ENCODE assay signal across 18 cellular contexts in the genomic region with DNA sequence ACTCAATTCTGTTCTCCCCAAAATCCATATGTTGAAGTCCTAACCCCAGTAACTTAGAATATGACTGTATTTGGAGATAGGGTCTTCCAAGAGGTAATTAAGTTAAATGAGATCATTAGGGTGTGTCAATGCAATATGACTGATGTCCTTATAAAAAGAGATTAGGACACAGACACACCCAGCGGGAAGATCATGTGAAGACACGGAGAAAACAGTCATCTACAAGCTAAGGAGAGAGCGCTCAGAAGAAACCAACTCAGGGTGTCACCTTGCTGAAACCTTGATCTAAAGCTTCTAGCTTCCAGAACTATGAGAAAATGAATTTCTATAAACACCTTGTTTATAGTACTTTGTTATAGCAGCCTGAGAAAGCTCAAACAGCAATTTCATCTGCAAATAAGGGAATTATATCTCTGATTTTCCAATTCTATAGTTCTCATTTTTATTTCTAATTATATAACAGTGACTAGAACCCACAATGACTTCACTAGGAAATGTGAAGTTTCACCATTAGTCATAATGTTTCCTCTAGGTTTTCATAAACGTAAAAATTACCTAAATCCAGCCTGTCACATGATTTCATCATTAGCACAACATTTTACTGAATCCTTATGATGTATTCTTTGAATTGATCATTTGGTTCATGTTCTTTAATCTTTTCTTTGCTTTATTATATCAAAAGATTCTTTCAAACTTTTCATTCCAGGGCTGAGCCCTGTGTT.
A peak's percentile ranks its signal among the peaks of the same experiment; 100 is the strongest.
DNase-seq lines count a peak whose midpoint lies in the region; ATAC-seq, FAIRE-seq and TF ChIP-seq lines count a peak whose summit lies in the region.
"Had no signal": no experiment of that assay in that cellular context is flagged by ENCODE, and none has a peak within 500 bp of the region (broad histone marks: within the 10 kb centered on the region; RNA-seq: fewer than 3 reads in every experiment).

No MANE protein-coding gene starts in this region.

- peak overlapping the region; percentile 40 for H3K4me3 Mint-ChIP-seq in HFFc6
- no peak overlapping the region for H3K4me3 Mint-ChIP-seq in activated T-helper 17 cell treated with anti-CD3 and anti-CD28 coated beads, Interleukin-2, amount 50 U/mL, for 72 hours
- H3K4me3 Mint-ChIP-seq: activated naive CD4-positive, alpha-beta T cell treated with anti-CD3 and anti-CD28 coated beads for 36 hours; B cell; T-helper 1 cell treated with Interleukin-12 subunit alpha and Interleukin-12 subunit beta and Interleukin-4 antibody, amounts not matched to agents 30 μg/mL and 1 μg/mL, for 36 hours had no signal

- no peaks in the 10 kb centered on the region for H3K4me1 ChIP-seq in sigmoid colon
- 0 out of 4 replicates have a peak, but pooled peaks cover 0 to 5% of the 10 kb centered on the region in 2 experiments for H3K4me1 ChIP-seq in SK-N-SH (ENCODE audit: control insufficient read depth in 1 of 2, insufficient read depth in 2 of 2, low read depth in 1 of 2, low read length in 1 of 2)
- H3K4me1 ChIP-seq: psoas muscle had no signal

- no peak for FAIRE-seq in D721Med (lab: Jason Lieb, UNC)

- no peak for TF ChIP-seq POLR2A in sigmoid colon (IDR thresholded peaks at IDR 0.05)

- H3K4me3 ChIP-seq in sigmoid colon (no peak overlapping the region), SK-N-SH (ENCODE audit: low read depth in 2 of 2, low read length in 1 of 2) (no peak overlapping the region)
- H3K4me3 ChIP-seq: mucosa of descending colon, psoas muscle had no signal

- H3K9me2 ChIP-seq in SK-N-SH, result no peaks in the 10 kb centered on the region

- TF ChIP-seq CTCF in HFFc6 (IDR thresholded peaks at IDR 0.05) (no peak), sigmoid colon (IDR thresholded peaks at IDR 0.05) (no peak), D721Med (IDR thresholded peaks at IDR 0.05; ENCODE audit: insufficient read depth, missing control alignments) (no peak), SK-N-SH (IDR thresholded peaks at IDR 0.05) (no peak)

- CTCF ChIA-PET in SK-N-SH (lab: Yijun Ruan, JAX), result no interaction called here

- ATAC-seq in activated T-helper 17 cell treated with anti-CD3 and anti-CD28 coated beads, Interleukin-2, amount 50 U/mL, for 72 hours (replicated peaks), result peak; percentile 85
- ATAC-seq: mucosa of descending colon, Panc1, psoas muscle had no signal

- WGBS in sigmoid colon, 2 donors, result 67 to 78% methylated on average over 4 of the region's 4 CpGs
- 70% methylated on average over 4 of the region's 4 CpGs for WGBS in SK-N-SH (ENCODE audit: low lambda C conversion rate)

- H3K4me2 ChIP-seq in SK-N-SH, result no peak overlapping the region

- no peaks in the 10 kb centered on the region for H3K27me3 Mint-ChIP-seq in HFFc6 (ENCODE audit: insufficient read depth)
- H3K27me3 Mint-ChIP-seq in activated T-helper 17 cell treated with anti-CD3 and anti-CD28 coated beads, Interleukin-2, amount 50 U/mL, for 72 hours, result peaks cover 25% of the 10 kb centered on the region

- H3K9me3 Mint-ChIP-seq in HFFc6, result no peaks in the 10 kb centered on the region
- no peaks in the 10 kb centered on the region for H3K9me3 Mint-ChIP-seq in activated T-helper 17 cell treated with anti-CD3 and anti-CD28 coated beads, Interleukin-2, amount 50 U/mL, for 72 hours
- H3K9me3 Mint-ChIP-seq: activated naive CD4-positive, alpha-beta T cell treated with anti-CD3 and anti-CD28 coated beads for 36 hours; T-helper 1 cell treated with Interleukin-12 subunit alpha and Interleukin-12 subunit beta and Interleukin-4 antibody, amounts not matched to agents 30 μg/mL and 1 μg/mL, for 36 hours had no signal

- no peak for TF ChIP-seq RAD21 in SK-N-SH (IDR thresholded peaks at IDR 0.05; ENCODE audit: low read length)

- TF ChIP-seq EP300 in sigmoid colon (IDR thresholded peaks at IDR 0.05) (no peak), SK-N-SH (IDR thresholded peaks at IDR 0.05; ENCODE audit: borderline replicate concordance in 1 of 2, low read depth in 1 of 2, low read length in 1 of 2) (no peak)

- peaks cover 22% of the 10 kb centered on the region for H3K4me1 Mint-ChIP-seq in HFFc6 (ENCODE audit: low read depth)
- H3K4me1 Mint-ChIP-seq in activated T-helper 17 cell treated with anti-CD3 and anti-CD28 coated beads, Interleukin-2, amount 50 U/mL, for 72 hours, result no peaks in the 10 kb centered on the region
- H3K4me1 Mint-ChIP-seq: B cell had no signal

- H3K36me3 Mint-ChIP-seq in HFFc6 (ENCODE audit: low read depth), result no peaks in the 10 kb centered on the region
- no peaks in the 10 kb centered on the region for H3K36me3 Mint-ChIP-seq in activated T-helper 17 cell treated with anti-CD3 and anti-CD28 coated beads, Interleukin-2, amount 50 U/mL, for 72 hours (ENCODE audit: low read depth)

- H3F3A ChIP-seq in SK-N-SH (replicated peaks; ENCODE audit: insufficient read depth), result no peaks in the 10 kb centered on the region

- intact Hi-C loops in sigmoid colon (cut with DNase I), result no loop called here

- H2AFZ ChIP-seq in SK-N-SH (ENCODE audit: low read depth), result no peak overlapping the region; the same call in 1 of the 2 replicates

- H3K27me3 ChIP-seq in sigmoid colon (no peaks in the 10 kb centered on the region), SK-N-SH (ENCODE audit: insufficient read depth) (no peaks in the 10 kb centered on the region)

- DNase-seq in EL (peak; percentile 21), HFFc6 (peak; percentile 16), iris pigment epithelial cell (ENCODE audit: low read depth) (peak; percentile 66), sigmoid colon (no peak), NCI-H1436 (lab: John Stamatoyannopoulos, UW) (no peak), D721Med (ENCODE audit: insufficient read length, low spot score) (no peak), SK-N-SH (no peak)
- DNase-seq: activated CD4-positive, alpha-beta T cell treated with anti-CD3 and anti-CD28 coated beads, Interleukin-2, amount 50 U/mL, for 1 hour; activated naive CD4-positive, alpha-beta T cell treated with anti-CD3 and anti-CD28 coated beads for 36 hours; mucosa of descending colon; NCI-H226; psoas muscle; stimulated activated CD4-positive, alpha-beta T cell treated with anti-CD3 and anti-CD28 coated beads, Interleukin-4, amount 100 ng/mL, for 24 hours; stimulated activated naive CD4-positive, alpha-beta T cell treated with Interleukin-2 at 50 U/mL for 16 hours had no signal

- H3K27ac ChIP-seq in sigmoid colon (no peak overlapping the region), SK-N-SH (ENCODE audit: low read depth in 2 of 2, low read length in 1 of 2) (peak overlapping the region in 1 of 2 experiments; percentile 22; a peak in 2 of 4 replicates)
- H3K27ac ChIP-seq: psoas muscle had no signal

- POLR2A ChIA-PET in SK-N-SH (lab: Yijun Ruan, JAX), result no interaction called here

- H4K20me1 ChIP-seq in SK-N-SH (ENCODE audit: insufficient read depth), result no peaks in the 10 kb centered on the region

- H3K27ac Mint-ChIP-seq in HFFc6, result peak overlapping the region; percentile 59
- H3K27ac Mint-ChIP-seq in activated T-helper 17 cell treated with anti-CD3 and anti-CD28 coated beads, Interleukin-2, amount 50 U/mL, for 72 hours, result peak overlapping the region; percentile 16
- H3K27ac Mint-ChIP-seq: activated naive CD4-positive, alpha-beta T cell treated with anti-CD3 and anti-CD28 coated beads for 36 hours; B cell; T-helper 1 cell treated with Interleukin-12 subunit alpha and Interleukin-12 subunit beta and Interleukin-4 antibody, amounts not matched to agents 30 μg/mL and 1 μg/mL, for 36 hours had no signal

- H3K36me3 ChIP-seq in sigmoid colon, result no peaks in the 10 kb centered on the region
- H3K36me3 ChIP-seq in SK-N-SH (replicated peaks in 1 of 2; ENCODE audit: control insufficient read depth in 1 of 2, insufficient read depth in 2 of 2, low read length in 1 of 2), result no peaks in the 10 kb centered on the region

- no peaks in the 10 kb centered on the region for H3K79me2 ChIP-seq in SK-N-SH (ENCODE audit: insufficient read depth)

- H3K9me3 ChIP-seq in sigmoid colon (no peaks in the 10 kb centered on the region), SK-N-SH (no peaks in the 10 kb centered on the region)
- H3K9me3 ChIP-seq: mucosa of descending colon, psoas muscle had no signal

- H3K9ac ChIP-seq in SK-N-SH, result no peak overlapping the region

TF ChIP-seq in SK-N-SH, 30 proteins besides CTCF, POLR2A, EP300 and RAD21:
- no peak for TF ChIP-seq GABPA (IDR thresholded peaks at IDR 0.05; ENCODE audit: low read depth)
TF ChIP-seq in SK-N-SH: peak in this region for 0.

Comparison
In these comparisons a context has a peak if more than half of its experiments do, and no peak if none do; other contexts are left out.
1. DNase-seq: peak in EL (single experiment), HFFc6 (single experiment) and iris pigment epithelial cell (single experiment); none in sigmoid colon (single experiment), NCI-H1436 (single experiment), D721Med (single experiment) and SK-N-SH (single experiment).